27 cellular contexts compared by ENCODE assay signal in the genomic region with DNA sequence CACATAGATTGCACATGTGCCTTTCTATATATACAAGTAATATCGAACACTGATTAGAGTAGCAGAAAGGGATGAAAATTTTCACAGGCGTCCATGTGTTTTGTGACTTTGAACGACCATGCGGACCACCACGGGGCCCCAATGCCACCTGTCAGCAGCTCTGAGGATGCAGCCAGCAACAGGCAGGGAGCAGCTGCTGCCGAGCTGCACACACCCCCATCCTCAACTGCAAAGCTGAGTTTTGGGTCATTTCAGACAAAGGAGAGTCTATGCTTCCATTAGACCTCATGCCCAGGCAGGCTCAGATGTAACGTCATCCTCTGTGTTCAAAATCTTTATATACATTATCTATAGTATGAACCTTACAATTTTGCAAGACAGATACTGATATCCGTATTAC.
"Had no signal": no experiment of that assay in that cellular context is flagged by ENCODE, and none has a peak within 500 bp of the region (broad histone marks: within the 10 kb centered on the region; RNA-seq: fewer than 3 reads in every experiment).

No MANE protein-coding gene starts in this region.

- H3K4me3 ChIP-seq: lower lobe of right lung, ovary, skin epidermis, stomach, testis, thyroid gland, transverse colon, upper lobe of left lung, vagina had no signal

- H3K4me1 ChIP-seq: lower lobe of right lung, stomach, testis, thyroid gland, transverse colon, upper lobe of left lung, vagina had no signal

- H3K36me3 Mint-ChIP-seq: naive thymus-derived CD8-positive, alpha-beta T cell; stimulated activated naive B cell treated with anti-CD40 and anti-IgM and Interleukin-4, amounts not matched to agents 10 μg/mL and 1 μg/mL and 100 μg/mL, for 72 hours had no signal

- H3K4me1 Mint-ChIP-seq: naive thymus-derived CD8-positive, alpha-beta T cell; stimulated activated naive B cell treated with anti-CD40 and anti-IgM and Interleukin-4, amounts not matched to agents 10 μg/mL and 1 μg/mL and 100 μg/mL, for 72 hours had no signal

- H3K9me3 ChIP-seq: lower lobe of right lung, ovary, testis, thyroid gland, transverse colon, upper lobe of left lung, vagina had no signal

- H3K27ac ChIP-seq: lower lobe of right lung, ovary, skin epidermis, stomach, testis, thyroid gland, transverse colon, upper lobe of left lung, vagina had no signal

- H3K4me3 Mint-ChIP-seq: naive thymus-derived CD8-positive, alpha-beta T cell; nephron progenitor cell; stimulated activated naive B cell treated with anti-CD40 and anti-IgM and Interleukin-4, amounts not matched to agents 10 μg/mL and 1 μg/mL and 100 μg/mL, for 72 hours had no signal

- H3K36me3 ChIP-seq: lower lobe of right lung, ovary, stomach, thyroid gland, transverse colon, upper lobe of left lung, vagina had no signal

- H3K27me3 ChIP-seq: ovary, testis, thyroid gland, transverse colon, upper lobe of left lung, vagina had no signal

- ATAC-seq: left cardiac atrium; left lobe of liver; left ventricle myocardium superior; lower lobe of right lung; naive thymus-derived CD8-positive, alpha-beta T cell; right cardiac atrium; sciatic nerve; stimulated activated naive B cell treated with anti-CD40 and anti-IgM and Interleukin-4, amounts not matched to agents 10 μg/mL and 1 μg/mL and 100 μg/mL, for 72 hours; stimulated activated naive CD8-positive, alpha-beta T cell treated with anti-CD3 and anti-CD28 coated beads, Interleukin-15, Interleukin-2, amounts not matched to agents 100 U/mL and 50 U/mL, for 24 hours had no signal

- H3K9me3 Mint-ChIP-seq: nephron progenitor cell had no signal

- DNase-seq: hippocampal formation; kidney glomerular epithelial cell; left cardiac atrium; left ventricle myocardium superior; lower lobe of right lung; mammary epithelial cell; mesenchymal stem cell; naive thymus-derived CD8-positive, alpha-beta T cell; nephron progenitor cell; ovary; right cardiac atrium; stimulated activated CD4-positive, alpha-beta T cell treated with anti-CD3 and anti-CD28 coated beads, Interleukin-12 subunit alpha, Interleukin-12 subunit beta, amount 100 ng/mL, for 4 hours; stimulated activated CD4-positive, alpha-beta T cell treated with anti-CD3 and anti-CD28 coated beads, Interleukin-15, amount 100 ng/mL, for 24 hours; stimulated activated CD4-positive, alpha-beta T cell treated with anti-CD3 and anti-CD28 coated beads, Interleukin-2, amount 100 ng/mL, for 24 hours; stimulated activated CD4-positive, alpha-beta T cell treated with anti-CD3 and anti-CD28 coated beads, Interleukin-4, amount 100 ng/mL, for 1 hour; stimulated activated naive B cell treated with anti-CD40 and anti-IgM and Interleukin-4, amounts not matched to agents 10 μg/mL and 1 μg/mL and 100 μg/mL, for 72 hours; stimulated activated naive CD8-positive, alpha-beta T cell treated with anti-CD3 and anti-CD28 coated beads, Interleukin-15, Interleukin-2, amounts not matched to agents 100 U/mL and 50 U/mL, for 24 hours; stomach; testis; thyroid gland; transverse colon had no signal

- H3K27ac Mint-ChIP-seq: naive thymus-derived CD8-positive, alpha-beta T cell; nephron progenitor cell; progenitor cell of endocrine pancreas; stimulated activated naive B cell treated with anti-CD40 and anti-IgM and Interleukin-4, amounts not matched to agents 10 μg/mL and 1 μg/mL and 100 μg/mL, for 72 hours had no signal

- H3K27me3 Mint-ChIP-seq: naive thymus-derived CD8-positive, alpha-beta T cell; stimulated activated naive B cell treated with anti-CD40 and anti-IgM and Interleukin-4, amounts not matched to agents 10 μg/mL and 1 μg/mL and 100 μg/mL, for 72 hours had no signal
